In genomic region chr4:143773998-143774898, GRCh38 we compare ENCODE assay signal across 9 cellular contexts.
DNase-seq lines count a peak whose midpoint lies in the region; ATAC-seq and TF ChIP-seq lines count a peak whose summit lies in the region.
"Had no signal": no experiment of that assay in that cellular context is flagged by ENCODE, and none has a peak within 500 bp of the region (broad histone marks: within the 10 kb centered on the region; RNA-seq: fewer than 3 reads in every experiment).

No MANE protein-coding gene starts in this region.

- no peak overlapping the region for H3K27ac ChIP-seq in CD4-positive, CD25-positive, alpha-beta regulatory T cell (ENCODE audit: insufficient read depth, low read length, poor library complexity, severe bottlenecking)
- no peak overlapping the region for H3K27ac ChIP-seq in smooth muscle cell (ENCODE audit: low read depth)

- no peak overlapping the region for H2AFZ ChIP-seq in smooth muscle cell (ENCODE audit: low read depth)

- no peak overlapping the region for H3K4me3 Mint-ChIP-seq in CD4-positive, CD25-positive, alpha-beta regulatory T cell
- H3K4me3 Mint-ChIP-seq: stimulated activated naive CD8-positive, alpha-beta T cell treated with anti-CD3 and anti-CD28 coated beads, Interleukin-15, Interleukin-2, amounts not matched to agents 100 ng/mL and 50 ng/mL, for 24 hours had no signal

- H3K36me3 Mint-ChIP-seq in CD4-positive, CD25-positive, alpha-beta regulatory T cell, result no peaks in the 10 kb centered on the region

- TF ChIP-seq CTCF in smooth muscle cell (IDR thresholded peaks at IDR 0.05; ENCODE audit: borderline replicate concordance, insufficient read depth, poor library complexity, severe bottlenecking), result peak; percentile 69

- no peaks in the 10 kb centered on the region for H3F3A ChIP-seq in smooth muscle cell (ENCODE audit: low read depth)

- 60% methylated on average over 6 of the region's 8 CpGs for WGBS in smooth muscle cell (ENCODE audit: low lambda C conversion rate)

- ATAC-seq in CD4-positive, CD25-positive, alpha-beta regulatory T cell (ENCODE audit: low read depth in 2 of 2), result peak; percentile 60 to 62
- ATAC-seq in GM18511 (IDR thresholded peaks at IDR 0.05; ENCODE audit: unreplicated experiment), result peak; percentile 100
- peak; percentile 100 for ATAC-seq in HG02884 (IDR thresholded peaks at IDR 0.05; ENCODE audit: unreplicated experiment)

- H3K4me3 ChIP-seq in CD4-positive, CD25-positive, alpha-beta regulatory T cell (ENCODE audit: low read depth, low read length), result no peak overlapping the region
- H3K4me3 ChIP-seq in smooth muscle cell, result no peak overlapping the region

- no peaks in the 10 kb centered on the region for H3K79me2 ChIP-seq in smooth muscle cell (ENCODE audit: low read depth)

- no peaks in the 10 kb centered on the region for H3K9me3 ChIP-seq in CD4-positive, CD25-positive, alpha-beta regulatory T cell (ENCODE audit: control insufficient read depth in 2 of 2, low read length in 2 of 2)
- no peaks in the 10 kb centered on the region for H3K9me3 ChIP-seq in smooth muscle cell (replicated peaks; ENCODE audit: low read depth)

- no peak overlapping the region for H3K4me2 ChIP-seq in smooth muscle cell

- H3K9ac ChIP-seq in smooth muscle cell (ENCODE audit: low read depth), result no peak overlapping the region

- no peaks in the 10 kb centered on the region for H3K4me1 ChIP-seq in CD4-positive, CD25-positive, alpha-beta regulatory T cell (ENCODE audit: control insufficient read depth, insufficient read depth, low read length, poor library complexity, severe bottlenecking)
- H3K4me1 ChIP-seq in smooth muscle cell (ENCODE audit: low read depth), result no peaks in the 10 kb centered on the region

- no peak overlapping the region for H3K27ac Mint-ChIP-seq in CD4-positive, CD25-positive, alpha-beta regulatory T cell
- H3K27ac Mint-ChIP-seq: stimulated activated naive CD8-positive, alpha-beta T cell treated with anti-CD3 and anti-CD28 coated beads, Interleukin-15, Interleukin-2, amounts not matched to agents 100 ng/mL and 50 ng/mL, for 24 hours had no signal

- no peaks in the 10 kb centered on the region for H3K27me3 ChIP-seq in CD4-positive, CD25-positive, alpha-beta regulatory T cell (ENCODE audit: control insufficient read depth, insufficient read depth, low read length)
- no peaks in the 10 kb centered on the region for H3K27me3 ChIP-seq in smooth muscle cell (ENCODE audit: low read depth)

- DNase-seq in CD4-positive, CD25-positive, alpha-beta regulatory T cell, result peak in 2 of 3 donors; percentile 16 to 60
- peak; percentile 26 for DNase-seq in NCI-H2029 (lab: John Stamatoyannopoulos, UW)
- peak; percentile 37 for DNase-seq in activated T-cell treated with anti-CD3 and anti-CD28 coated beads for 24 hours (ENCODE audit: low read depth)
- DNase-seq in glomerular visceral epithelial cell (ENCODE audit: extremely low spot score), result peak; percentile 52
- DNase-seq in smooth muscle cell (lab: John Stamatoyannopoulos, UW; ENCODE audit: unreplicated experiment), result no peak
- DNase-seq in NCI-H524 treated with DMSO at 0.1 percent for 48 hours (lab: John Stamatoyannopoulos, UW), result no peak

- peaks cover 0 to 3% (median 0%) of the 10 kb centered on the region in 4 donors for H3K4me1 Mint-ChIP-seq in CD4-positive, CD25-positive, alpha-beta regulatory T cell

- peaks cover 4% of the 10 kb centered on the region for H3K27me3 Mint-ChIP-seq in CD4-positive, CD25-positive, alpha-beta regulatory T cell

- H3K9me3 Mint-ChIP-seq in CD4-positive, CD25-positive, alpha-beta regulatory T cell, result peaks cover 0 to 7% (median 0%) of the 10 kb centered on the region in 7 donors
- H3K9me3 Mint-ChIP-seq: stimulated activated naive CD8-positive, alpha-beta T cell treated with anti-CD3 and anti-CD28 coated beads, Interleukin-15, Interleukin-2, amounts not matched to agents 100 ng/mL and 50 ng/mL, for 24 hours had no signal

- no peaks in the 10 kb centered on the region for H4K20me1 ChIP-seq in smooth muscle cell (ENCODE audit: low read depth)

- no peaks in the 10 kb centered on the region for H3K36me3 ChIP-seq in CD4-positive, CD25-positive, alpha-beta regulatory T cell (ENCODE audit: control insufficient read depth, insufficient read depth, low read length)
- no peaks in the 10 kb centered on the region for H3K36me3 ChIP-seq in smooth muscle cell (ENCODE audit: low read depth)

Comparison
In these comparisons a context has a peak if more than half of its experiments do, and no peak if none do; other contexts are left out.
1. DNase-seq: peak in CD4-positive, CD25-positive, alpha-beta regulatory T cell (2 of 3), NCI-H2029 (single experiment), activated T-cell treated with anti-CD3 and anti-CD28 coated beads for 24 hours (single experiment) and glomerular visceral epithelial cell (single experiment); none in smooth muscle cell (single experiment) and NCI-H524 treated with DMSO at 0.1 percent for 48 hours (single experiment).
2. Peak in every context shown above with its lines, with median percentiles within 50 percentile points of each other: ATAC-seq.